2 cellular contexts compared by ENCODE assay signal in genomic region chr12:133201888-133202287, GRCh38.
TF ChIP-seq lines count a peak whose summit lies in the region.

No MANE protein-coding gene starts in this region.

TF ChIP-seq in HepG2, 621 proteins besides CTCF, POLR2A, EP300 and RAD21:
- no peak for TF ChIP-seq ETV6 (CRISPR knock-in tag; conservative IDR thresholded peaks at IDR 0.05)
- peak; percentile 23; the same call in 1 of the 2 replicates for TF ChIP-seq MNT (IDR thresholded peaks at IDR 0.05)

TF ChIP-seq in K562, 482 proteins besides CTCF, POLR2A, EP300 and RAD21:
- no peak for TF ChIP-seq ZNF785 (CRISPR knock-in tag; IDR thresholded peaks at IDR 0.05)
- TF ChIP-seq, protein P1, sequence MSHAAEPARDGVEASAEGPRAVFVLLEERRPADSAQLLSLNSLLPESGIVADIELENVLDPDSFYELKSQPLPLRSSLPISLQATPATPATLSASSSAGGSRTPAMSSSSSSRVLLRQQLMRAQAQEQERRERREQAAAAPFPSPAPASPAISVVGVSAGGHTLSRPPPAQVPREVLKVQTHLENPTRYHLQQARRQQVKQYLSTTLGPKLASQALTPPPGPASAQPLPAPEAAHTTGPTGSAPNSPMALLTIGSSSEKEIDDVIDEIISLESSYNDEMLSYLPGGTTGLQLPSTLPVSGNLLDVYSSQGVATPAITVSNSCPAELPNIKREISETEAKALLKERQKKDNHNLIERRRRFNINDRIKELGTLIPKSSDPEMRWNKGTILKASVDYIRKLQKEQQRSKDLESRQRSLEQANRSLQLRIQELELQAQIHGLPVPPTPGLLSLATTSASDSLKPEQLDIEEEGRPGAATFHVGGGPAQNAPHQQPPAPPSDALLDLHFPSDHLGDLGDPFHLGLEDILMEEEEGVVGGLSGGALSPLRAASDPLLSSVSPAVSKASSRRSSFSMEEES (CRISPR knock-in tag; IDR thresholded peaks at IDR 0.05), result peak; percentile 65
